In genomic region chr10:35640474-35640873, GRCh38 we compare ENCODE assay signal across 1 cellular context.
TF ChIP-seq lines count a peak whose summit lies in the region.

No MANE protein-coding gene starts in this region.

TF ChIP-seq in SK-N-SH treated with all-trans-retinoic acid at 6 μM for 48 hours, 23 proteins besides CTCF, POLR2A, EP300 and RAD21 (continued from another document):
- TF ChIP-seq PATZ1 (CRISPR knock-in tag; IDR thresholded peaks at IDR 0.05; ENCODE audit: borderline replicate concordance) = no peak
- no peak for TF ChIP-seq RARB (CRISPR knock-in tag; IDR thresholded peaks at IDR 0.05)
- no peak for TF ChIP-seq ZFP30 (CRISPR knock-in tag; IDR thresholded peaks at IDR 0.05)
- TF ChIP-seq OSR1 (CRISPR knock-in tag; IDR thresholded peaks at IDR 0.05) = no peak
- TF ChIP-seq ESRRG (CRISPR knock-in tag; IDR thresholded peaks at IDR 0.05) = no peak
- no peak for TF ChIP-seq PPARA (CRISPR knock-in tag; IDR thresholded peaks at IDR 0.05; ENCODE audit: borderline replicate concordance)
- no peak for TF ChIP-seq CSDC2 (CRISPR knock-in tag; IDR thresholded peaks at IDR 0.05)
